ENCODE assay signal across 10 cellular contexts in the genomic region with DNA sequence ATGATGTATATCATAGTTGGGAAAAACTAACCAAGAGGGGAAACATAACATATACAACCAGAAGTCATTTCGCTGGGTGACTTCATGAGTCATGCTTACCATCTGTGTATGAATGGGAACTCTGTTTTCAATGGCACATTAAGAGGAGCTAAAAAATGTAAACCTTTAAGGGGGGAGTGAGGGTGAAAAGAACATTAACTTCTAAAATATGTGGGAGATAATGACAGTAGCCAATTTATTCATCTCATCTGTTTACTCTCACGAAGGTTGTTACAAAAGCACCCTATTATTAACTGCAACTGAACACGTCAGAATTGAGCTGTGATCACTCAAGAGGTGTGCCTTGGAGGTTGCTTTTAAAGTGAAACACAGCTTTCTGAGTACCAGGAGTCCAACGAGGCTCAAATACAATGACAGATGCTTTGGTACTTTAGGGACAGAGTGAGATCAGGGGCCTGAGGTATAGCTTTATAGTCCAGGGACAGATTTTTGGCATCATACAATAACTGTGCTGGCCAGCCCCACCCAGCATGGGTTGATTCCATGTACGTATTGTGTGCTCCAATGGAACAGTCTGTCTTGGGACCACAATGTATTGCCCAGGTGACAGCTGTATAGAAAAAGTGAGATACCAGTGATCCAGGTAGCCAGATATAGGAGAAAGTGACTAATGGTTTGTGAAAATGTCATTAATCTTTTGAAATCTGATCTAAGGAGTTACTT.
A peak's percentile ranks its signal among the peaks of the same experiment; 100 is the strongest.
DNase-seq lines count a peak whose midpoint lies in the region; ATAC-seq, FAIRE-seq and TF ChIP-seq lines count a peak whose summit lies in the region.
"Had no signal": no experiment of that assay in that cellular context is flagged by ENCODE, and none has a peak within 500 bp of the region (broad histone marks: within the 10 kb centered on the region; RNA-seq: fewer than 3 reads in every experiment).

No MANE protein-coding gene starts in this region.

- no peak overlapping the region for H3K27ac Mint-ChIP-seq in natural killer cell

- H3K27me3 Mint-ChIP-seq in natural killer cell (ENCODE audit: low read depth in 2 of 2): peaks cover 0 to 10% of the 10 kb centered on the region in 2 donors

- H3K79me1 ChIP-seq in trophoblast cell (ENCODE audit: low read length): no peaks in the 10 kb centered on the region

- no peak for FAIRE-seq in bronchial epithelial cell (lab: Jason Lieb, UNC)

- no peak overlapping the region for H4K12ac ChIP-seq in trophoblast cell (ENCODE audit: low read depth, low read length)

- no peak for ATAC-seq in natural killer cell
- ATAC-seq in GM18867 (IDR thresholded peaks at IDR 0.05; ENCODE audit: unreplicated experiment): no peak

- no peak overlapping the region for H2AK5ac ChIP-seq in trophoblast cell (ENCODE audit: low read length)

- no peak overlapping the region for H3K4me3 Mint-ChIP-seq in natural killer cell

- no peak overlapping the region for H3K4ac ChIP-seq in trophoblast cell (ENCODE audit: low read depth, low read length)

- no peak overlapping the region for H4K91ac ChIP-seq in trophoblast cell (ENCODE audit: low read depth, low read length)

- DNase-seq in HFF-Myc (ENCODE audit: extremely low read depth, low read depth): peak; percentile 62
- peak; percentile 27 for DNase-seq in NCI-H345 treated with DMSO at 0.1 percent for 48 hours (lab: John Stamatoyannopoulos, UW; ENCODE audit: unreplicated experiment)
- peak; percentile 73 for DNase-seq in bronchial epithelial cell (ENCODE audit: low read depth)
- DNase-seq in trophoblast cell: no peak
- DNase-seq in GM13976 (ENCODE audit: low spot score): no peak
- DNase-seq in natural killer cell: no peak
- no peak for DNase-seq in middle frontal gyrus (ENCODE audit: extremely low spot score, low spot score)
- DNase-seq: activated CD4-positive, alpha-beta T cell treated with anti-CD3 and anti-CD28 coated beads, Interleukin-2, amount 50 U/mL, for 1 hour; occipital lobe had no signal

- in situ Hi-C loops in GM13976 (cut with MboI; ENCODE audit: low sequenced_read_pairs, unreplicated experiment): no loop called here

- H2BK120ac ChIP-seq in trophoblast cell (ENCODE audit: insufficient read depth, low read length, poor library complexity): no peak overlapping the region

- peaks cover 0 to 7% of the 10 kb centered on the region in 2 donors for H3K4me1 Mint-ChIP-seq in natural killer cell

- no peaks in the 10 kb centered on the region for H3K36me3 ChIP-seq in bronchial epithelial cell (ENCODE audit: control insufficient read depth, insufficient read depth, low read length)
- H3K36me3 ChIP-seq in trophoblast cell (ENCODE audit: control insufficient read depth in 1 of 2, insufficient read depth in 2 of 2, low read length in 2 of 2): no peaks in the 10 kb centered on the region

- H3K4me3 ChIP-seq in HFF-Myc (replicated peaks; ENCODE audit: low read depth, low read length): no peak overlapping the region
- H3K4me3 ChIP-seq in bronchial epithelial cell (ENCODE audit: low read depth, low read length): no peak overlapping the region
- no peak overlapping the region for H3K4me3 ChIP-seq in trophoblast cell (ENCODE audit: low read depth, low read length)

- H3K36me3 Mint-ChIP-seq in natural killer cell: no peaks in the 10 kb centered on the region

- no peaks in the 10 kb centered on the region for H3K9me3 Mint-ChIP-seq in natural killer cell

- H4K8ac ChIP-seq in trophoblast cell (ENCODE audit: low read depth, low read length): peak overlapping the region; percentile 38

- H2BK5ac ChIP-seq in trophoblast cell (ENCODE audit: low read depth, low read length, poor library complexity): no peak overlapping the region

- TF ChIP-seq CTCF in HFF-Myc (IDR thresholded peaks at IDR 0.05; ENCODE audit: low read depth, low read length, missing control alignments) (no peak), bronchial epithelial cell (IDR thresholded peaks at IDR 0.05; ENCODE audit: insufficient read depth, low read length, severe bottlenecking) (no peak), GM13976 (IDR thresholded peaks at IDR 0.05; ENCODE audit: borderline replicate concordance, control extremely low read depth, extremely low read depth, insufficient read depth, missing control alignments) (no peak), natural killer cell (IDR thresholded peaks at IDR 0.05) (no peak)

- intact Hi-C loops in natural killer cell (cut with micrococcal nuclease): no loop called here

- no peaks in the 10 kb centered on the region for H3K79me2 ChIP-seq in trophoblast cell (ENCODE audit: control insufficient read depth, insufficient read depth, low read length, poor library complexity)

- no peak overlapping the region for H3K14ac ChIP-seq in trophoblast cell (ENCODE audit: low read length)

- H3K27me3 ChIP-seq in bronchial epithelial cell (ENCODE audit: control insufficient read depth, insufficient read depth, low read length): no peaks in the 10 kb centered on the region
- H3K27me3 ChIP-seq in trophoblast cell (ENCODE audit: insufficient read depth, low read length): no peaks in the 10 kb centered on the region

- no peaks in the 10 kb centered on the region for H3K9me3 ChIP-seq in trophoblast cell (ENCODE audit: insufficient read depth, low read depth, low read length)

- peak overlapping the region; percentile 58 for H2BK12ac ChIP-seq in trophoblast cell (ENCODE audit: low read length)

- peaks cover 0 to 3% of the 10 kb centered on the region in 2 experiments for H3K4me1 ChIP-seq in trophoblast cell (ENCODE audit: control insufficient read depth in 1 of 2, insufficient read depth in 2 of 2, low read length in 2 of 2)

- no CpG with 5 or more reads among the region's 5 CpGs for WGBS in trophoblast cell (ENCODE audit: extremely low coverage, insufficient coverage, insufficient read length)

- H3K27ac ChIP-seq in trophoblast cell (ENCODE audit: low read depth, low read length): no peak overlapping the region

- no peak overlapping the region for H3K23ac ChIP-seq in trophoblast cell (ENCODE audit: low read length)

- H3K4me2 ChIP-seq in trophoblast cell (ENCODE audit: low read length): no peak overlapping the region

- no peak overlapping the region for H3K18ac ChIP-seq in trophoblast cell (ENCODE audit: low read length)

- H3K9ac ChIP-seq in trophoblast cell (ENCODE audit: low read length): no peak overlapping the region

- no peak overlapping the region for H2AFZ ChIP-seq in trophoblast cell (ENCODE audit: insufficient read depth, low read length, poor library complexity)

Comparison
In these comparisons a context has a peak if more than half of its experiments do, and no peak if none do; other contexts are left out.
1. DNase-seq: peak in HFF-Myc (single experiment), NCI-H345 treated with DMSO at 0.1 percent for 48 hours (single experiment) and bronchial epithelial cell (single experiment); none in trophoblast cell (0 of 2), GM13976 (single experiment), natural killer cell (single experiment) and middle frontal gyrus (single experiment).